18 cellular contexts compared by ENCODE assay signal in the genomic region with DNA sequence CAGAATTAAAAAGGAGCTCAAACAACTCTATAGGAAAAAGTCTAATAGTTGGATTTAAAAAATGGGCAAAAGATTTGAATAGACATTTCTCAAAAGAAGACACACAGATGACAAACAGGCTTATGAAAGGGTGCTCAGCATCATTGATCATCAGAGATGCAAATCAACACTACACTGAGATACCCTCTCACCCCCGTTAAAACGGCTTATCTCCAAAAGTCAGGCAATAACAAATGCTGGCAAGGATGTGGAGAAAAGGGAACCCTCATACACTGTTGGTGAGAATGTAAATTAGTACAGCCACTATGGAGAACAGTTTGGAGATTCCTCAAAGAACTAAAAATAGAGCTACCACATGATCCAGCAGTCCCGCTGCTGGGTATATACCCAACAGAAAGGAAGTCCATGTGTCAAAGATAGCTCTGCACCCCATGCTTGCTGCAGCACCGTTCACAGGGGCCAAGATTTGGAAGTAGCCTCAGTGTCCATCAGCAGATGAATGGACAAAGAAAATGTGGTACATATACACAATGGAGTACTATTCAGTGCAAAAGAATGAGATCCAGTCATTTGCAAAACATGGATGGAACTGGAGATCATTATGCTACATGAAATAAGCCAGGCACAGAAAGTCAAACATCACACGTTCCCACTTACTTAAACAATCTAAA. TPM values are rescaled to one million over a fixed set of nuclear protein-coding genes. Genes with fewer than 3 reads are reported as not detected.
DNase-seq lines count a peak whose midpoint lies in the region; ATAC-seq and TF ChIP-seq lines count a peak whose summit lies in the region.
"Had no signal": no experiment of that assay in that cellular context is flagged by ENCODE, and none has a peak within 500 bp of the region (broad histone marks: within the 10 kb centered on the region; RNA-seq: fewer than 3 reads in every experiment).

No MANE protein-coding gene starts in this region.

- H3K27me3 ChIP-seq in right atrium auricular region (no peaks in the 10 kb centered on the region), layer of hippocampus (ENCODE audit: control insufficient read depth, insufficient read depth, low read length) (no peaks in the 10 kb centered on the region)
- H3K27me3 ChIP-seq in CD4-positive, alpha-beta memory T cell (ENCODE audit: insufficient read depth, low read length): no peaks in the 10 kb centered on the region
- H3K27me3 ChIP-seq: gastroesophageal sphincter had no signal

- no peaks in the 10 kb centered on the region for H3K4me1 Mint-ChIP-seq in CD4-positive, alpha-beta memory T cell
- H3K4me1 Mint-ChIP-seq: activated CD4-positive, alpha-beta T cell treated with anti-CD3 and anti-CD28 coated beads for 36 hours; activated naive CD4-positive, alpha-beta T cell treated with anti-CD3 and anti-CD28 coated beads, Interleukin-2, amount 50 U/mL, for 24 hours had no signal

- peaks cover 4 to 13% of the 10 kb centered on the region in 2 donors for H3K27me3 Mint-ChIP-seq in CD4-positive, alpha-beta memory T cell
- H3K27me3 Mint-ChIP-seq: activated CD4-positive, alpha-beta T cell treated with anti-CD3 and anti-CD28 coated beads for 36 hours had no signal

- ATAC-seq in Right ventricle myocardium inferior: peak; percentile 56
- ATAC-seq: activated CD4-positive, alpha-beta T cell treated with anti-CD3 and anti-CD28 coated beads for 36 hours; CD8-positive, alpha-beta T cell; gastroesophageal sphincter; GM12878; Panc1 had no signal

- H3K9me3 Mint-ChIP-seq in CD4-positive, alpha-beta memory T cell: no peaks in the 10 kb centered on the region
- H3K9me3 Mint-ChIP-seq: activated naive CD4-positive, alpha-beta T cell treated with anti-CD3 and anti-CD28 coated beads, Interleukin-2, amount 50 U/mL, for 24 hours; CD8-positive, alpha-beta T cell had no signal

- no peaks in the 10 kb centered on the region for H3K36me3 ChIP-seq in right atrium auricular region
- no peaks in the 10 kb centered on the region for H3K36me3 ChIP-seq in CD4-positive, alpha-beta memory T cell (ENCODE audit: insufficient read depth, low read length)

- no peak for DNase-seq in Right ventricle myocardium inferior (ENCODE audit: missing footprints)
- no peak for DNase-seq in right atrium auricular region (ENCODE audit: low spot score)
- DNase-seq in caudate nucleus (lab: John Stamatoyannopoulos, UW): peak in 38 of 61 donors; percentile 17 to 69 (median 44)
- no peak for DNase-seq in UCSD-AML1 (lab: John Stamatoyannopoulos, UW; ENCODE audit: unreplicated experiment)
- DNase-seq in CD4-positive, alpha-beta memory T cell: no peak
- DNase-seq in NCI-H1417 treated with DMSO at 0.1 percent for 48 hours (lab: John Stamatoyannopoulos, UW): no peak
- DNase-seq: activated CD4-positive, alpha-beta T cell treated with anti-CD3 and anti-CD28 coated beads for 36 hours; CD8-positive, alpha-beta T cell; T-helper 1 cell had no signal

- H3K27ac ChIP-seq in right atrium auricular region (no peak overlapping the region), caudate nucleus (ENCODE audit: low read depth, low read length) (peak overlapping the region; percentile 74), layer of hippocampus (ENCODE audit: low read depth, low read length) (peak overlapping the region; percentile 23), temporal lobe (ENCODE audit: low read depth, low read length) (peak overlapping the region; percentile 77)
- no peak overlapping the region for H3K27ac ChIP-seq in CD4-positive, alpha-beta memory T cell (ENCODE audit: low read depth, low read length)
- H3K27ac ChIP-seq: gastroesophageal sphincter had no signal

- POLR2A ChIA-PET in CD4-positive, alpha-beta memory T cell (lab: Charles Lee; ENCODE audit: partially characterized antibody): no interaction called here

- CTCF ChIA-PET in CD4-positive, alpha-beta memory T cell (lab: Charles Lee; ENCODE audit: partially characterized antibody): no interaction called here

- H3K9me3 ChIP-seq in right atrium auricular region: no peaks in the 10 kb centered on the region
- no peaks in the 10 kb centered on the region for H3K9me3 ChIP-seq in CD4-positive, alpha-beta memory T cell (ENCODE audit: control insufficient read depth in 1 of 2, low read length in 2 of 2)
- H3K9me3 ChIP-seq: gastroesophageal sphincter had no signal

- no peaks in the 10 kb centered on the region for H3K36me3 Mint-ChIP-seq in CD4-positive, alpha-beta memory T cell
- H3K36me3 Mint-ChIP-seq: activated naive CD4-positive, alpha-beta T cell treated with anti-CD3 and anti-CD28 coated beads, Interleukin-2, amount 50 U/mL, for 24 hours; CD8-positive, alpha-beta T cell had no signal

- no peak overlapping the region for H3K4me3 ChIP-seq in right atrium auricular region
- H3K4me3 ChIP-seq in CD4-positive, alpha-beta memory T cell (ENCODE audit: low read length in 2 of 2): no peak overlapping the region
- H3K4me3 ChIP-seq: gastroesophageal sphincter, GM12878 had no signal

- H3K27ac Mint-ChIP-seq in CD4-positive, alpha-beta memory T cell: no peak overlapping the region
- H3K27ac Mint-ChIP-seq: activated CD4-positive, alpha-beta T cell treated with anti-CD3 and anti-CD28 coated beads for 36 hours; activated naive CD4-positive, alpha-beta T cell treated with anti-CD3 and anti-CD28 coated beads, Interleukin-2, amount 50 U/mL, for 24 hours; CD8-positive, alpha-beta T cell had no signal

- H3K4me1 ChIP-seq in right atrium auricular region: peaks cover 0 to 9% of the 10 kb centered on the region in 2 donors
- no peaks in the 10 kb centered on the region for H3K4me1 ChIP-seq in CD4-positive, alpha-beta memory T cell (ENCODE audit: insufficient read depth, low read length)

- no peak for TF ChIP-seq CTCF in right atrium auricular region (IDR thresholded peaks at IDR 0.05)

- intact Hi-C loops in Right ventricle myocardium inferior (cut with DNase I): no loop called here
- intact Hi-C loops in CD4-positive, alpha-beta memory T cell (cut with micrococcal nuclease): no loop called here

- no peak overlapping the region for H3K4me3 Mint-ChIP-seq in CD4-positive, alpha-beta memory T cell
- H3K4me3 Mint-ChIP-seq: activated CD4-positive, alpha-beta T cell treated with anti-CD3 and anti-CD28 coated beads for 36 hours; activated naive CD4-positive, alpha-beta T cell treated with anti-CD3 and anti-CD28 coated beads, Interleukin-2, amount 50 U/mL, for 24 hours; CD8-positive, alpha-beta T cell had no signal

RNA-seq across cellular contexts. Expression of a gene that starts 46.7 kb away (rescaled TPM):
- total RNA-seq in Right ventricle myocardium inferior: 9.1 TPM
- total RNA-seq in right atrium auricular region: 1 to 10 TPM; 4.0 to 9.4 TPM
- 0.98 TPM for total RNA-seq in temporal lobe
- total RNA-seq in CD4-positive, alpha-beta memory T cell: not detected
- polyA plus RNA-seq in CD4-positive, alpha-beta memory T cell: not detected
- total RNA-seq: A172; activated CD4-positive, alpha-beta T cell treated with anti-CD3 and anti-CD28 coated beads for 36 hours; NCI-H460 had no signal
- polyA plus RNA-seq: keratinocyte had no signal

Comparison
In these comparisons a context has a peak if more than half of its experiments do, and no peak if none do; other contexts are left out.
1. DNase-seq: peak in caudate nucleus (38 of 61); none in Right ventricle myocardium inferior (single experiment), right atrium auricular region (single experiment), UCSD-AML1 (single experiment), CD4-positive, alpha-beta memory T cell (0 of 5) and NCI-H1417 treated with DMSO at 0.1 percent for 48 hours (single experiment).
2. H3K27ac ChIP-seq: peak in caudate nucleus (single experiment), layer of hippocampus (single experiment) and temporal lobe (single experiment); none in right atrium auricular region (0 of 2) and CD4-positive, alpha-beta memory T cell (single experiment).